ENCODE assay signal across 19 cellular contexts in genomic region chr10:12814166-12814565, GRCh38.
"Had no signal": no experiment of that assay in that cellular context is flagged by ENCODE, and none has a peak within 500 bp of the region (broad histone marks: within the 10 kb centered on the region; RNA-seq: fewer than 3 reads in every experiment).

No MANE protein-coding gene starts in this region.

- DNase-seq: KBM-7, MV-4-11, NCI-H1048, NCI-H1105, NCI-H1417, NCI-H1436 treated with DMSO at 0.1 percent for 48 hours, NCI-H1694, NCI-H1930, NCI-H2081, NCI-H2107, NCI-H2227 treated with DMSO at 0.1 percent for 48 hours, NCI-H524 treated with DMSO at 0.1 percent for 48 hours, NCI-H69, NCI-H774, Right ventricle myocardium superior, RPMI8226, SIG-M5 had no signal

- H3K4me1 ChIP-seq: SJSA1 had no signal

- H3K36me3 ChIP-seq: SJSA1 had no signal

- H3K4me3 ChIP-seq: SJSA1, SK-N-MC had no signal

- H3K27me3 ChIP-seq: SJSA1 had no signal

- H3K27ac ChIP-seq: SJSA1, SK-N-MC had no signal
